ENCODE assay signal across 1 cellular context in the genomic region with DNA sequence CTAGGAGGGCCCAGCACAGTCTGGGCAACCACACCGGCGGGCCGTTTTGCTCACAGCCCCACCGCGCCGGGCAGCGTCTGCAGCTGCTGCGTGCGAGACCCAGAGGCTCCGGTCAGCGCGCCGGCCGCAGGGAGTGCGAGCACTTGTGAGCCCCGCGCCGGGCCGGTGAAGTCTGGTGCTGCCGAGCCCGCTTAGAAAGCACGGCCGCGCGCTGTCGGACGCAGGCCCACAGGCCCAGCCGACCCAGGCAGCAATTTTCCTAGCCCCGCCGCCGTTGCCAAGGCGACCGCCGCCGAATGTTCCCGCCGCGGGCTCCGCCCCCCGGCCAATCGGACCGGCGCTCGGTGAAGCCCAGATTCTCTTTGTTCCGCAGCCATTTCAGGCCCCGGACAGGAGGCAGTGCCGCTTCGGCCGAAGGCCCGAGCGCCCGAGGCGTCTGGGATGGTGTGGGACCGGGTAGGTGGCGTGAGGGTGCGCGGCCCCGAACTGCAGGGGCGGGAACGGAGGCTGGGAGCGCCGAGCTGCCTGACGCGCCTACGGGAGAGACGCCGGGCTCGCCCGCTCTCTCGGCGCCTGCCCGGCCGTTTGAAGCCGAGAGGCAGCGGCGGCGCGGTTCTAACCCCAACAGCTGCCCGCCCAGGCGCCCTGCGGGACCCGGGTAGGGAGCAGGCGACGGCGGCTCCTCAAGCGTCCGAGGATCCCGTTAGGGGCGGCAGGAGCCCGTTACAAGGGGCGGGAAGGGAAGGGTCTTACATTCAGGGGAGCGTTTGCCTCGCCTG.
TF ChIP-seq lines count a peak whose summit lies in the region.

Gene TNPO1 (plus strand): TSS at position 365 of the 779 bp plus-strand sequence. CDS start 77 bp downstream, at position 442.

TF ChIP-seq in HEK293, 187 proteins besides CTCF, POLR2A, EP300 and RAD21 (continued from another document and continues in another):
- TF ChIP-seq PRDM2 (tag by site-specific recombination; IDR thresholded peaks at IDR 0.05; ENCODE audit: borderline replicate concordance) (no peak), ZNF302 (tag by site-specific recombination; IDR thresholded peaks at IDR 0.05; ENCODE audit: low read depth) (no peak), ZNF416 (tag by site-specific recombination; IDR thresholded peaks at IDR 0.05) (no peak), ZNF157 (tag by site-specific recombination; IDR thresholded peaks at IDR 0.05) (no peak), ZNF645 (tag by site-specific recombination; IDR thresholded peaks at IDR 0.05) (no peak), ZNF184 (tag by site-specific recombination; IDR thresholded peaks at IDR 0.05) (0 out of 2 replicates have a peak, but pooled peaks have one; percentile 7), SP3 (tag by site-specific recombination; IDR thresholded peaks at IDR 0.05) (no peak; the same call in 1 of the 2 replicates), ZNF26 (tag by site-specific recombination; IDR thresholded peaks at IDR 0.05) (no peak), ZNF398 (tag by site-specific recombination; IDR thresholded peaks at IDR 0.05) (no peak; the same call in none of the 2 replicates), ZNF548 (tag by site-specific recombination; IDR thresholded peaks at IDR 0.05) (no peak), ZNF561 (tag by site-specific recombination; IDR thresholded peaks at IDR 0.05; ENCODE audit: borderline replicate concordance) (0 out of 2 replicates have a peak, but pooled peaks have one; percentile 22), IKZF3 (tag by site-specific recombination; IDR thresholded peaks at IDR 0.05) (no peak), ZNF121 (tag by site-specific recombination; IDR thresholded peaks at IDR 0.05) (no peak), SP2 (tag by site-specific recombination; IDR thresholded peaks at IDR 0.05) (peak; percentile 72), ZNF623 (tag by site-specific recombination; IDR thresholded peaks at IDR 0.05) (no peak; the same call in 1 of the 2 replicates), ZNF138 (tag by site-specific recombination; IDR thresholded peaks at IDR 0.05; ENCODE audit: borderline replicate concordance) (no peak), ZNF639 (tag by site-specific recombination; IDR thresholded peaks at IDR 0.05) (0 out of 2 replicates have a peak, but pooled peaks have one; percentile 48), ZNF140 (tag by site-specific recombination; IDR thresholded peaks at IDR 0.05) (no peak), SCRT1 (tag by site-specific recombination; IDR thresholded peaks at IDR 0.05; ENCODE audit: borderline replicate concordance) (no peak), ZNF114 (tag by site-specific recombination; IDR thresholded peaks at IDR 0.05) (no peak), BCL11B (tag by site-specific recombination; IDR thresholded peaks at IDR 0.05; ENCODE audit: low read depth) (no peak; the same call in 1 of the 2 replicates), ZFHX2 (tag by site-specific recombination; conservative IDR thresholded peaks at IDR 0.05) (peak; percentile 90), ZNF274 (IDR thresholded peaks at IDR 0.05; ENCODE audit: low read length) (no peak), ZNF274 (tag by site-specific recombination; IDR thresholded peaks at IDR 0.05; ENCODE audit: borderline replicate concordance) (no peak), BCL6B (tag by site-specific recombination; IDR thresholded peaks at IDR 0.05) (peak; percentile 26; the same call in 1 of the 2 replicates), ZNF394 (tag by site-specific recombination; IDR thresholded peaks at IDR 0.05; ENCODE audit: borderline replicate concordance) (peak; percentile 67; the same call in 1 of the 2 replicates), MZF1 (tag by site-specific recombination; IDR thresholded peaks at IDR 0.05; ENCODE audit: borderline replicate concordance) (no peak; the same call in 1 of the 2 replicates), ZNF155 (tag by site-specific recombination; IDR thresholded peaks at IDR 0.05) (no peak), ZNF692 (tag by site-specific recombination; IDR thresholded peaks at IDR 0.05) (peak; percentile 62; the same call in 1 of the 2 replicates), ZNF677 (tag by site-specific recombination; IDR thresholded peaks at IDR 0.05) (no peak), ZNF510 (tag by site-specific recombination; IDR thresholded peaks at IDR 0.05; ENCODE audit: insufficient replicate concordance) (no peak), ZNF701 (tag by site-specific recombination; IDR thresholded peaks at IDR 0.05) (no peak), ZNF624 (tag by site-specific recombination; IDR thresholded peaks at IDR 0.05) (no peak), ZNF24 (tag by site-specific recombination; IDR thresholded peaks at IDR 0.05) (peak; percentile 18; the same call in 1 of the 2 replicates), ZNF324 (tag by site-specific recombination; IDR thresholded peaks at IDR 0.05) (peak; percentile 71), ZNF549 (tag by site-specific recombination; IDR thresholded peaks at IDR 0.05) (no peak; the same call in 1 of the 2 replicates)
- TF ChIP-seq, protein P1, sequence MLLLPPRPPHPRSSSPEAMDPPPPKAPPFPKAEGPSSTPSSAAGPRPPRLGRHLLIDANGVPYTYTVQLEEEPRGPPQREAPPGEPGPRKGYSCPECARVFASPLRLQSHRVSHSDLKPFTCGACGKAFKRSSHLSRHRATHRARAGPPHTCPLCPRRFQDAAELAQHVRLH (tag by site-specific recombination; IDR thresholded peaks at IDR 0.05), result no peak
- TF ChIP-seq, protein P2, sequence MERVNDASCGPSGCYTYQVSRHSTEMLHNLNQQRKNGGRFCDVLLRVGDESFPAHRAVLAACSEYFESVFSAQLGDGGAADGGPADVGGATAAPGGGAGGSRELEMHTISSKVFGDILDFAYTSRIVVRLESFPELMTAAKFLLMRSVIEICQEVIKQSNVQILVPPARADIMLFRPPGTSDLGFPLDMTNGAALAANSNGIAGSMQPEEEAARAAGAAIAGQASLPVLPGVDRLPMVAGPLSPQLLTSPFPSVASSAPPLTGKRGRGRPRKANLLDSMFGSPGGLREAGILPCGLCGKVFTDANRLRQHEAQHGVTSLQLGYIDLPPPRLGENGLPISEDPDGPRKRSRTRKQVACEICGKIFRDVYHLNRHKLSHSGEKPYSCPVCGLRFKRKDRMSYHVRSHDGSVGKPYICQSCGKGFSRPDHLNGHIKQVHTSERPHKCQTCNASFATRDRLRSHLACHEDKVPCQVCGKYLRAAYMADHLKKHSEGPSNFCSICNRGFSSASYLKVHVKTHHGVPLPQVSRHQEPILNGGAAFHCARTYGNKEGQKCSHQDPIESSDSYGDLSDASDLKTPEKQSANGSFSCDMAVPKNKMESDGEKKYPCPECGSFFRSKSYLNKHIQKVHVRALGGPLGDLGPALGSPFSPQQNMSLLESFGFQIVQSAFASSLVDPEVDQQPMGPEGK (tag by site-specific recombination; IDR thresholded peaks at IDR 0.05), result peak; percentile 73
